In the genomic region with DNA sequence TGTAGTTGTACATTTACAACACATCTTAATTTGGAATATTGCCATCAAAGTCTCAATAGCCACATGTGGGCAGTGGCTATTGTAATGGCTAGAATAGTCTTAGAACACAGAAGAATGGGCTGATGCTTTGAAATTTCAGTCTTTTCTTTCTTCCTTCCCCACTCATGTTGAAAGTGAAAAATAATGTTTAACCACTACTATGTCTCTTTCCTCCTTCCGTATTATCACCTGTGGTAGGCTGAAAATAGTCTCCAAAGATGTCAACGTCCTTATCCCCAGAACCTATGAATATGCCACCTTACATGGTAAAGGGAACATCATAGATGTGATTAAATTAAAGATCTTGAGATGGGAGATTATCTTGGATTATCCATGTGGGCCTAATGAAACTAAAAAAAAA, we compare ENCODE assay signal across 16 cellular contexts.
A peak's percentile ranks its signal among the peaks of the same experiment; 100 is the strongest.
DNase-seq lines count a peak whose midpoint lies in the region; ATAC-seq and TF ChIP-seq lines count a peak whose summit lies in the region.
"Had no signal": no experiment of that assay in that cellular context is flagged by ENCODE, and none has a peak within 500 bp of the region (broad histone marks: within the 10 kb centered on the region; RNA-seq: fewer than 3 reads in every experiment).

No MANE protein-coding gene starts in this region.

- H3K27me3 ChIP-seq in gastrocnemius medialis: no peaks in the 10 kb centered on the region

- POLR2A ChIA-PET in activated CD4-positive, alpha-beta T cell treated with anti-CD3 and anti-CD28 coated beads for 36 hours (lab: Charles Lee): no interaction called here

- H3K9me3 ChIP-seq in gastrocnemius medialis: no peaks in the 10 kb centered on the region

- intact Hi-C loops in activated CD4-positive, alpha-beta T cell treated with anti-CD3 and anti-CD28 coated beads for 36 hours (cut with DNase I, micrococcal nuclease): no loop called here
- intact Hi-C loops in gastrocnemius medialis (cut with DNase I; ENCODE audit: low total_unique reads) (no loop called here), left ventricle myocardium superior (cut with micrococcal nuclease) (no loop called here)

- H3K4me3 Mint-ChIP-seq in activated CD4-positive, alpha-beta T cell treated with anti-CD3 and anti-CD28 coated beads for 36 hours: no peak overlapping the region
- no peak overlapping the region for H3K4me3 Mint-ChIP-seq in effector memory CD8-positive, alpha-beta T cell
- H3K4me3 Mint-ChIP-seq: CD14-positive monocyte had no signal

- no peaks in the 10 kb centered on the region for H3K4me1 ChIP-seq in gastrocnemius medialis

- TF ChIP-seq POLR2A in gastrocnemius medialis (IDR thresholded peaks at IDR 0.05): no peak

- no peak overlapping the region for H3K27ac Mint-ChIP-seq in activated CD4-positive, alpha-beta T cell treated with anti-CD3 and anti-CD28 coated beads for 36 hours
- H3K27ac Mint-ChIP-seq in effector memory CD8-positive, alpha-beta T cell: no peak overlapping the region
- H3K27ac Mint-ChIP-seq: CD14-positive monocyte had no signal

- CTCF ChIA-PET in activated CD4-positive, alpha-beta T cell treated with anti-CD3 and anti-CD28 coated beads for 36 hours (lab: Charles Lee): no interaction called here

- in situ Hi-C loops in gastrocnemius medialis (cut with MboI; ENCODE audit: low sequenced_read_pairs in 4 of 4): no loop called here

- TF ChIP-seq CTCF in gastrocnemius medialis (IDR thresholded peaks at IDR 0.05 in 4 of 5, conservative IDR thresholded peaks at IDR 0.05 in 1 of 5): no peak

- H3K36me3 Mint-ChIP-seq in activated CD4-positive, alpha-beta T cell treated with anti-CD3 and anti-CD28 coated beads for 36 hours (ENCODE audit: low read depth): no peaks in the 10 kb centered on the region
- no peaks in the 10 kb centered on the region for H3K36me3 Mint-ChIP-seq in effector memory CD8-positive, alpha-beta T cell (ENCODE audit: insufficient read depth)
- H3K36me3 Mint-ChIP-seq: CD14-positive monocyte had no signal

- DNase-seq in activated CD4-positive, alpha-beta T cell treated with anti-CD3 and anti-CD28 coated beads for 36 hours: no peak
- no peak for DNase-seq in effector memory CD8-positive, alpha-beta T cell
- no peak for DNase-seq in gastrocnemius medialis
- DNase-seq in left ventricle myocardium superior: no peak
- DNase-seq: COR-L47, H7, Karpas-422, MM.1S, NCI-H1105 treated with DMSO at 0.1 percent for 48 hours, NCI-H187 treated with DMSO at 0.1 percent for 48 hours, NCI-H510A treated with DMSO at 0.1 percent for 48 hours had no signal

- no peak overlapping the region for H3K27ac ChIP-seq in gastrocnemius medialis

- H3K4me3 ChIP-seq in gastrocnemius medialis: no peak overlapping the region

- H3K9me3 Mint-ChIP-seq in activated CD4-positive, alpha-beta T cell treated with anti-CD3 and anti-CD28 coated beads for 36 hours (ENCODE audit: low read depth): peaks cover 2% of the 10 kb centered on the region
- H3K9me3 Mint-ChIP-seq in effector memory CD8-positive, alpha-beta T cell: peaks cover 0 to 1% of the 10 kb centered on the region in 2 donors

- ATAC-seq in GM18867 (IDR thresholded peaks at IDR 0.05; ENCODE audit: unreplicated experiment): peak; percentile 75
- peak; percentile 84 for ATAC-seq in GM21381 (IDR thresholded peaks at IDR 0.05; ENCODE audit: unreplicated experiment)
- peak; percentile 56 for ATAC-seq in HG03066 (IDR thresholded peaks at IDR 0.05; ENCODE audit: low read depth, unreplicated experiment)
- ATAC-seq in HG03565 (IDR thresholded peaks at IDR 0.05; ENCODE audit: unreplicated experiment): peak; percentile 63
- ATAC-seq in activated CD4-positive, alpha-beta T cell treated with anti-CD3 and anti-CD28 coated beads for 36 hours: no peak
- ATAC-seq in effector memory CD8-positive, alpha-beta T cell (replicated peaks): no peak
- no peak for ATAC-seq in gastrocnemius medialis
- no peak for ATAC-seq in left ventricle myocardium superior

- H3K4me1 Mint-ChIP-seq in activated CD4-positive, alpha-beta T cell treated with anti-CD3 and anti-CD28 coated beads for 36 hours: no peaks in the 10 kb centered on the region
- H3K4me1 Mint-ChIP-seq in effector memory CD8-positive, alpha-beta T cell (ENCODE audit: low read depth in 2 of 2): no peaks in the 10 kb centered on the region
- H3K4me1 Mint-ChIP-seq: CD14-positive monocyte had no signal

- H3K36me3 ChIP-seq in gastrocnemius medialis: no peaks in the 10 kb centered on the region

- no peaks in the 10 kb centered on the region for H3K27me3 Mint-ChIP-seq in activated CD4-positive, alpha-beta T cell treated with anti-CD3 and anti-CD28 coated beads for 36 hours
- H3K27me3 Mint-ChIP-seq in effector memory CD8-positive, alpha-beta T cell: no peaks in the 10 kb centered on the region

Comparison
In these comparisons a context has a peak if more than half of its experiments do, and no peak if none do; other contexts are left out.
1. ATAC-seq: peak in GM18867 (single experiment), GM21381 (single experiment), HG03066 (single experiment) and HG03565 (single experiment); none in activated CD4-positive, alpha-beta T cell treated with anti-CD3 and anti-CD28 coated beads for 36 hours (single experiment), effector memory CD8-positive, alpha-beta T cell (single experiment), gastrocnemius medialis (0 of 2) and left ventricle myocardium superior (single experiment).